Comparison of ENCODE assay signal across 1 cellular context in genomic region chr16:86881118-86881510, GRCh38.
TF ChIP-seq lines count a peak whose summit lies in the region.

No MANE protein-coding gene starts in this region.

TF ChIP-seq in IMR-90, 13 proteins besides CTCF, POLR2A, EP300 and RAD21 (continued from another document):
- TF ChIP-seq MAFK (IDR thresholded peaks at IDR 0.05; ENCODE audit: low read depth, low read length) (no peak), BHLHE40 (IDR thresholded peaks at IDR 0.05; ENCODE audit: low read depth, low read length) (no peak), MXI1 (IDR thresholded peaks at IDR 0.05; ENCODE audit: borderline replicate concordance, low read depth, low read length) (no peak)
